Comparison of ENCODE assay signal across 19 cellular contexts in genomic region chr17:28879886-28880571, GRCh38. TPM values are rescaled to one million over a fixed set of nuclear protein-coding genes. Genes with fewer than 3 reads are reported as not detected.
DNase-seq lines count a peak whose midpoint lies in the region; ATAC-seq and TF ChIP-seq lines count a peak whose summit lies in the region.
"Had no signal": no experiment of that assay in that cellular context is flagged by ENCODE, and none has a peak within 500 bp of the region (broad histone marks: within the 10 kb centered on the region; RNA-seq: fewer than 3 reads in every experiment).

No MANE protein-coding gene starts in this region.

- no peak for TF ChIP-seq CTCF in RWPE1 (conservative IDR thresholded peaks at IDR 0.05; ENCODE audit: low read depth)
- TF ChIP-seq CTCF in SK-N-SH (IDR thresholded peaks at IDR 0.05): no peak

- no peak for TF ChIP-seq EP300 in SK-N-SH (IDR thresholded peaks at IDR 0.05; ENCODE audit: borderline replicate concordance in 1 of 2, low read depth in 1 of 2, low read length in 1 of 2)

- no peak for TF ChIP-seq RAD21 in SK-N-SH (IDR thresholded peaks at IDR 0.05; ENCODE audit: low read length)

- no peaks in the 10 kb centered on the region for H3K9me3 ChIP-seq in right cardiac atrium (ENCODE audit: control insufficient read depth, low read length)
- no peaks in the 10 kb centered on the region for H3K9me3 ChIP-seq in SK-N-SH
- H3K9me3 ChIP-seq: HAP-1 had no signal

- POLR2A ChIA-PET in RWPE1 (lab: Yijun Ruan, JAX; ENCODE audit: low non-redundant PET): interaction anchor here (0.5 kb wide), 1 partner anchor 128 kb away, joined by 6 read pairs; no protein-coding TSS in a partner anchor
- POLR2A ChIA-PET in SK-N-SH (lab: Yijun Ruan, JAX): no interaction called here

- no peak for ATAC-seq in left ventricle myocardium superior
- no peak for ATAC-seq in right cardiac atrium
- ATAC-seq in effector memory CD8-positive, alpha-beta T cell (replicated peaks): no peak

- CTCF ChIA-PET in RWPE1 (lab: Yijun Ruan, JAX): interaction anchor here (0.6 to 1.6 kb wide), 3 partner anchors 15 to 153 kb away, joined by 4 to 10 read pairs (median 6); no protein-coding TSS in a partner anchor
- CTCF ChIA-PET in SK-N-SH (lab: Yijun Ruan, JAX): interaction anchor here (0.6 to 1.7 kb wide), 4 partner anchors 16 to 173 kb away, joined by 3 to 18 read pairs (median 4); no protein-coding TSS in a partner anchor

- H3K36me3 Mint-ChIP-seq in effector memory CD8-positive, alpha-beta T cell (ENCODE audit: insufficient read depth): peaks cover 30% of the 10 kb centered on the region

- H3K4me1 ChIP-seq in right cardiac atrium (ENCODE audit: control insufficient read depth, insufficient read depth, low read length) (no peaks in the 10 kb centered on the region), SK-N-SH (ENCODE audit: control insufficient read depth in 1 of 2, insufficient read depth in 2 of 2, low read depth in 1 of 2, low read length in 1 of 2) (no peaks in the 10 kb centered on the region)
- H3K4me1 ChIP-seq: HAP-1 had no signal

- H3K27me3 ChIP-seq in right cardiac atrium (ENCODE audit: control insufficient read depth, insufficient read depth): no peaks in the 10 kb centered on the region
- no peaks in the 10 kb centered on the region for H3K27me3 ChIP-seq in SK-N-SH (ENCODE audit: insufficient read depth)

- H3K27ac ChIP-seq in right cardiac atrium (ENCODE audit: low read length): no peak overlapping the region
- peak overlapping the region; percentile 54 for H3K27ac ChIP-seq in RWPE1
- H3K27ac ChIP-seq in SK-N-SH (ENCODE audit: low read depth in 2 of 2, low read length in 1 of 2): no peak overlapping the region
- H3K27ac ChIP-seq: HL-60 had no signal

- no peaks in the 10 kb centered on the region for H3F3A ChIP-seq in SK-N-SH (replicated peaks; ENCODE audit: insufficient read depth)

- peaks cover under 1 to 8% of the 10 kb centered on the region in 2 donors for H3K4me1 Mint-ChIP-seq in effector memory CD8-positive, alpha-beta T cell (ENCODE audit: low read depth in 2 of 2)

- no peaks in the 10 kb centered on the region for H3K9me3 Mint-ChIP-seq in effector memory CD8-positive, alpha-beta T cell
- H3K9me3 Mint-ChIP-seq: CD4-positive, CD25-positive, alpha-beta regulatory T cell had no signal

- no peaks in the 10 kb centered on the region for H4K20me1 ChIP-seq in SK-N-SH (ENCODE audit: insufficient read depth)

- peaks cover 17 to 61% of the 10 kb centered on the region in 2 experiments for H3K36me3 ChIP-seq in SK-N-SH (replicated peaks in 1 of 2; ENCODE audit: control insufficient read depth in 1 of 2, insufficient read depth in 2 of 2, low read length in 1 of 2)

- H2AFZ ChIP-seq in SK-N-SH (ENCODE audit: low read depth): no peak overlapping the region

- no peak overlapping the region for H3K4me3 ChIP-seq in right cardiac atrium (ENCODE audit: low read length)
- no peak overlapping the region for H3K4me3 ChIP-seq in SK-N-SH (ENCODE audit: low read depth in 2 of 2, low read length in 1 of 2)
- H3K4me3 ChIP-seq: HAP-1 had no signal

- DNase-seq in left ventricle myocardium superior (peak; percentile 7), right cardiac atrium (no peak), RWPE1 (ENCODE audit: low spot score) (no peak), EL (no peak), SK-N-SH (no peak), NCI-H345 (lab: John Stamatoyannopoulos, UW) (no peak)
- DNase-seq in effector memory CD8-positive, alpha-beta T cell: no peak
- DNase-seq in NK-92 treated with Interleukin-12 subunit alpha and Interleukin-12 subunit beta, amount 100 ng/mL, for 24 hours (lab: John Stamatoyannopoulos, UW): no peak
- DNase-seq: ACHN; CD4-positive, CD25-positive, alpha-beta regulatory T cell; DND-41; GF-D8; KG1; NCI-H1048; NCI-H1694; NCI-H446; SHP77 had no signal

- no peaks in the 10 kb centered on the region for H3K79me2 ChIP-seq in SK-N-SH (ENCODE audit: insufficient read depth)

- no peaks in the 10 kb centered on the region for H3K9me2 ChIP-seq in SK-N-SH

- no peak overlapping the region for H3K9ac ChIP-seq in SK-N-SH

- intact Hi-C loops in left ventricle myocardium superior (cut with micrococcal nuclease): no loop called here
- intact Hi-C loops in right cardiac atrium (cut with DNase I): no loop called here

- no peak overlapping the region for H3K4me3 Mint-ChIP-seq in effector memory CD8-positive, alpha-beta T cell
- H3K4me3 Mint-ChIP-seq: CD4-positive, CD25-positive, alpha-beta regulatory T cell had no signal

- no peaks in the 10 kb centered on the region for H3K27me3 Mint-ChIP-seq in effector memory CD8-positive, alpha-beta T cell
- H3K27me3 Mint-ChIP-seq: CD4-positive, CD25-positive, alpha-beta regulatory T cell had no signal

- 72% methylated on average over 9 of the region's 9 CpGs for WGBS in right cardiac atrium
- WGBS in SK-N-SH (ENCODE audit: low lambda C conversion rate): 75% methylated on average over 9 of the region's 9 CpGs

- H3K4me2 ChIP-seq in SK-N-SH: no peak overlapping the region

- peak overlapping the region; percentile 18 to 26 for H3K27ac Mint-ChIP-seq in effector memory CD8-positive, alpha-beta T cell

TF ChIP-seq in SK-N-SH, 30 proteins besides CTCF, POLR2A, EP300 and RAD21:
- TF ChIP-seq NRF1 (IDR thresholded peaks at IDR 0.05; ENCODE audit: low read depth, low read length) (no peak), RCOR1 (IDR thresholded peaks at IDR 0.05; ENCODE audit: low read length) (no peak), FOXJ3 (CRISPR knock-in tag; IDR thresholded peaks at IDR 0.05) (no peak), EZH2phosphoT487 (IDR thresholded peaks at IDR 0.05; ENCODE audit: borderline replicate concordance, low read depth) (no peak), PBX3 (IDR thresholded peaks at IDR 0.05) (no peak), GATA2 (CRISPR knock-in tag; IDR thresholded peaks at IDR 0.05) (no peak), GABPA (IDR thresholded peaks at IDR 0.05; ENCODE audit: low read depth) (no peak), FOSL2 (IDR thresholded peaks at IDR 0.05; ENCODE audit: borderline replicate concordance, low read depth) (no peak), SIN3A (IDR thresholded peaks at IDR 0.05; ENCODE audit: borderline replicate concordance, low read depth, low read length) (no peak), ELF1 (IDR thresholded peaks at IDR 0.05) (no peak), TEAD4 (IDR thresholded peaks at IDR 0.05; ENCODE audit: borderline replicate concordance, insufficient read depth) (no peak), RXRA (IDR thresholded peaks at IDR 0.05; ENCODE audit: borderline replicate concordance, low read depth) (no peak), TCF12 (IDR thresholded peaks at IDR 0.05) (no peak), POLR2AphosphoS5 (IDR thresholded peaks at IDR 0.05; ENCODE audit: low read depth, low read length) (no peak), NFIC (IDR thresholded peaks at IDR 0.05; ENCODE audit: borderline replicate concordance) (no peak), SMC3 (IDR thresholded peaks at IDR 0.05; ENCODE audit: low read depth, low read length) (no peak)
- TF ChIP-seq, protein P1, sequence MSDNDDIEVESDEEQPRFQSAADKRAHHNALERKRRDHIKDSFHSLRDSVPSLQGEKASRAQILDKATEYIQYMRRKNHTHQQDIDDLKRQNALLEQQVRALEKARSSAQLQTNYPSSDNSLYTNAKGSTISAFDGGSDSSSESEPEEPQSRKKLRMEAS (IDR thresholded peaks at IDR 0.05; ENCODE audit: low read depth): no peak
- TF ChIP-seq, protein P2, sequence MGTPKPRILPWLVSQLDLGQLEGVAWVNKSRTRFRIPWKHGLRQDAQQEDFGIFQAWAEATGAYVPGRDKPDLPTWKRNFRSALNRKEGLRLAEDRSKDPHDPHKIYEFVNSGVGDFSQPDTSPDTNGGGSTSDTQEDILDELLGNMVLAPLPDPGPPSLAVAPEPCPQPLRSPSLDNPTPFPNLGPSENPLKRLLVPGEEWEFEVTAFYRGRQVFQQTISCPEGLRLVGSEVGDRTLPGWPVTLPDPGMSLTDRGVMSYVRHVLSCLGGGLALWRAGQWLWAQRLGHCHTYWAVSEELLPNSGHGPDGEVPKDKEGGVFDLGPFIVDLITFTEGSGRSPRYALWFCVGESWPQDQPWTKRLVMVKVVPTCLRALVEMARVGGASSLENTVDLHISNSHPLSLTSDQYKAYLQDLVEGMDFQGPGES (IDR thresholded peaks at IDR 0.05; ENCODE audit: low read depth, low read length): no peak

RNA-seq across cellular contexts. Expression of gene FLOT2, which starts 17.5 kb away (rescaled TPM):
- total RNA-seq in left ventricle myocardium superior (108 TPM), right cardiac atrium (10 to 100 TPM; 70.5 to 89.4 (median 79.4) TPM)
- polyA plus RNA-seq in right cardiac atrium (45.1 TPM), SK-N-SH (2012; rRNA removed) (89.8 and 105 TPM in 2 replicates)
- polyA plus RNA-seq in SK-N-SH (2012; cell fraction: cytosol; rRNA removed): 71.5 and 96.6 TPM in 2 replicates
- 73.5 and 91.2 TPM in 2 replicates for polyA plus RNA-seq in SK-N-SH (2012; cell fraction: nucleus; rRNA removed)

RNA-seq across cellular contexts. Expression of gene DHRS13, which starts 22.9 kb away (rescaled TPM):
- 3.8 TPM for total RNA-seq in left ventricle myocardium superior
- total RNA-seq in right cardiac atrium: 1 to 10 TPM; 2.1 to 3.3 (median 2.5) TPM
- polyA plus RNA-seq in right cardiac atrium: 2.3 TPM
- 7.4 and 7.6 TPM in 2 replicates for polyA plus RNA-seq in SK-N-SH (2012; rRNA removed)
- polyA plus RNA-seq in SK-N-SH (2012; cell fraction: cytosol; rRNA removed): 6.3 and 7.5 TPM in 2 replicates
- polyA plus RNA-seq in SK-N-SH (2012; cell fraction: nucleus; rRNA removed): 5.2 and 7.9 TPM in 2 replicates

RNA-seq across cellular contexts. Expression of gene ERAL1, which starts 25.2 kb away (rescaled TPM):
- total RNA-seq in left ventricle myocardium superior: 34.1 TPM
- 10 to 100 TPM; 25.9 to 30.1 (median 28.3) TPM for total RNA-seq in right cardiac atrium
- 29.3 TPM for polyA plus RNA-seq in right cardiac atrium
- polyA plus RNA-seq in SK-N-SH (2012; rRNA removed): 57.3 and 66.1 TPM in 2 replicates
- polyA plus RNA-seq in SK-N-SH (2012; cell fraction: cytosol; rRNA removed): 36.8 and 46.7 TPM in 2 replicates
- polyA plus RNA-seq in SK-N-SH (2012; cell fraction: nucleus; rRNA removed): 86.2 and 87.2 TPM in 2 replicates

RNA-seq across cellular contexts. Expression of gene FAM222B, which starts 37.4 kb away (rescaled TPM):
- total RNA-seq in left ventricle myocardium superior: 16.8 TPM
- 10 to 100 TPM; 15.3 to 19.6 (median 18.6) TPM for total RNA-seq in right cardiac atrium
- 11.9 TPM for polyA plus RNA-seq in right cardiac atrium
- polyA plus RNA-seq in SK-N-SH (2012; rRNA removed): 5.8 and 9.0 TPM in 2 replicates
- polyA plus RNA-seq in SK-N-SH (2012; cell fraction: cytosol; rRNA removed): 6.1 and 8.9 TPM in 2 replicates
- 13.8 and 16.5 TPM in 2 replicates for polyA plus RNA-seq in SK-N-SH (2012; cell fraction: nucleus; rRNA removed)
